In the genomic region with DNA sequence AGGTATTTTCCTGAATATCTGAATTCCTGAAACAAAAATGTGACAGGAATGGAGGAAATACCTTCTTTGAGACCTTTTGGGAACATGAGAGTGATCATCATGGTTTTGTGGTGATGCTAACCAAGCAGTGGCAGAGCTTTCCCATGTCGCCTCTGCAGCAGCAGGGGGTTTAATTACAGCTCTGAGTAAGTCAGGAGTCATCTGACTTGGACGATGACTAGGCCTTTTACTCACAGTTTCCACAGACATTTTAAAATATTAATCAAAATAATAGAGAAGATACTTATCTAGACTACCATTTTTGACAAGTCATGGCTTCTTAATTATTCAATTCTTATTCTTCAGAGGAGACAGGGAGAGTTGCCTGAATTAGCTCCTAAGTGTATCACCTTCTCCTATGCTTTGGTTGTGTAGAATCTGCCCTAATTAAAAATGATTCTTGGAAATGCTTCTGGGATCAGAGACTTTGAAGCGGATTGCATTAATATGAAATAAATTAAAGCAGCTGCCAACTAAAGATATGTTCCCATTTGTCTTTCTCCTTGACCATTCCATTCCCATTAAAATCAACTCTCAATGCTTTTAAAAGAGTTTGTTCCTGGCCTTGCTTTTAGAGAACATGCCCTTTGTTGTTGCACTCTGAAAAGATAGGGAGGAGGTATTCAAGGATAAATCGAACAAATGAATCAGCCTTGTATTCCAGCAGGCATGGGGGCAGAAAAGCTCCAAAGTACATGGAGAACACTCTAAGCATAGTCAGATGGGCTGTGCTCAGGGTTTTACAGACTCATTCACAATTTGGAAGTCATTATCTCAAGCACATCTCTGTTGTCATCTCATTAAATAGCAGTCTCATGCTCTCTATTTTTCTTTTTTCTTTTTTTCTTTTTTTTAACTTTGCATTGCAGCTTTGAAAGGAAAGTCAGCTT, we compare ENCODE assay signal across 2 cellular contexts.
A peak's percentile ranks its signal among the peaks of the same experiment; 100 is the strongest.
TF ChIP-seq lines count a peak whose summit lies in the region.

No MANE protein-coding gene starts in this region.

TF ChIP-seq in HEK293T, 16 proteins besides CTCF, POLR2A, EP300 and RAD21 (continued from another document):
- TF ChIP-seq FOXM1 (IDR thresholded peaks at IDR 0.05; ENCODE audit: borderline replicate concordance) (no peak), L3MBTL2 (conservative IDR thresholded peaks at IDR 0.05) (no peak), SUZ12 (IDR thresholded peaks at IDR 0.05) (no peak), FOXK2 (IDR thresholded peaks at IDR 0.05) (no peak), NFRKB (IDR thresholded peaks at IDR 0.05) (no peak), BHLHE40 (IDR thresholded peaks at IDR 0.05; ENCODE audit: borderline replicate concordance) (no peak), SP1 (IDR thresholded peaks at IDR 0.05) (no peak), ZNF384 (IDR thresholded peaks at IDR 0.05) (no peak), TARDBP (IDR thresholded peaks at IDR 0.05) (no peak)
- TF ChIP-seq, protein P1, sequence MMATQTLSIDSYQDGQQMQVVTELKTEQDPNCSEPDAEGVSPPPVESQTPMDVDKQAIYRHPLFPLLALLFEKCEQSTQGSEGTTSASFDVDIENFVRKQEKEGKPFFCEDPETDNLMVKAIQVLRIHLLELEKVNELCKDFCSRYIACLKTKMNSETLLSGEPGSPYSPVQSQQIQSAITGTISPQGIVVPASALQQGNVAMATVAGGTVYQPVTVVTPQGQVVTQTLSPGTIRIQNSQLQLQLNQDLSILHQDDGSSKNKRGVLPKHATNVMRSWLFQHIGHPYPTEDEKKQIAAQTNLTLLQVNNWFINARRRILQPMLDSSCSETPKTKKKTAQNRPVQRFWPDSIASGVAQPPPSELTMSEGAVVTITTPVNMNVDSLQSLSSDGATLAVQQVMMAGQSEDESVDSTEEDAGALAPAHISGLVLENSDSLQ (IDR thresholded peaks at IDR 0.05) = no peak

TF ChIP-seq in SK-N-SH, 30 proteins besides CTCF, POLR2A, EP300 and RAD21 (continued from another document):
- TF ChIP-seq, protein P2, sequence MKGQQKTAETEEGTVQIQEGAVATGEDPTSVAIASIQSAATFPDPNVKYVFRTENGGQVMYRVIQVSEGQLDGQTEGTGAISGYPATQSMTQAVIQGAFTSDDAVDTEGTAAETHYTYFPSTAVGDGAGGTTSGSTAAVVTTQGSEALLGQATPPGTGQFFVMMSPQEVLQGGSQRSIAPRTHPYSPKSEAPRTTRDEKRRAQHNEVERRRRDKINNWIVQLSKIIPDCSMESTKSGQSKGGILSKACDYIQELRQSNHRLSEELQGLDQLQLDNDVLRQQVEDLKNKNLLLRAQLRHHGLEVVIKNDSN (IDR thresholded peaks at IDR 0.05; ENCODE audit: borderline replicate concordance, low read depth) = peak; percentile 22; the same call in 1 of the 2 replicates
- TF ChIP-seq FOSL2 (IDR thresholded peaks at IDR 0.05; ENCODE audit: borderline replicate concordance, low read depth) (peak; percentile 98), NRF1 (IDR thresholded peaks at IDR 0.05; ENCODE audit: low read depth, low read length) (no peak), USF2 (IDR thresholded peaks at IDR 0.05; ENCODE audit: borderline replicate concordance, low read depth, low read length) (no peak), GATA2 (CRISPR knock-in tag; IDR thresholded peaks at IDR 0.05) (0 out of 2 replicates have a peak, but pooled peaks have one; percentile 8), TEAD4 (IDR thresholded peaks at IDR 0.05; ENCODE audit: borderline replicate concordance, insufficient read depth) (peak; percentile 86), FOXJ3 (CRISPR knock-in tag; IDR thresholded peaks at IDR 0.05) (no peak), RCOR1 (IDR thresholded peaks at IDR 0.05; ENCODE audit: low read length) (no peak), CHD2 (IDR thresholded peaks at IDR 0.05; ENCODE audit: low read length, partially characterized antibody) (no peak), REST (IDR thresholded peaks at IDR 0.05; ENCODE audit: low read depth, low read length) (peak; percentile 36; the same call in 1 of the 2 replicates), SMC3 (IDR thresholded peaks at IDR 0.05; ENCODE audit: low read depth, low read length) (no peak), EZH2phosphoT487 (IDR thresholded peaks at IDR 0.05; ENCODE audit: borderline replicate concordance, low read depth) (no peak), SIN3A (IDR thresholded peaks at IDR 0.05; ENCODE audit: borderline replicate concordance, low read depth, low read length) (0 out of 2 replicates have a peak, but pooled peaks have one; percentile 10), POLR2AphosphoS5 (IDR thresholded peaks at IDR 0.05; ENCODE audit: low read depth, low read length) (peak; percentile 74), FOXM1 (IDR thresholded peaks at IDR 0.05; ENCODE audit: low read depth) (peak; percentile 81; the same call in 1 of the 2 replicates), MAX (IDR thresholded peaks at IDR 0.05; ENCODE audit: low read depth) (peak; percentile 21; the same call in 1 of the 2 replicates), TCF12 (IDR thresholded peaks at IDR 0.05) (peak; percentile 95), IRF3 (IDR thresholded peaks at IDR 0.05; ENCODE audit: low read depth, low read length) (no peak), TAF1 (IDR thresholded peaks at IDR 0.05; ENCODE audit: borderline replicate concordance, low read depth, low read length) (no peak), YY1 (IDR thresholded peaks at IDR 0.05; ENCODE audit: low read depth) (peak; percentile 57; the same call in 1 of the 2 replicates), GABPA (IDR thresholded peaks at IDR 0.05; ENCODE audit: low read depth) (peak; percentile 17; the same call in 1 of the 2 replicates), MXI1 (IDR thresholded peaks at IDR 0.05; ENCODE audit: low read depth, low read length) (no peak), JUND (IDR thresholded peaks at IDR 0.05) (peak; percentile 98), ZBTB33 (IDR thresholded peaks at IDR 0.05; ENCODE audit: borderline replicate concordance, low read depth) (no peak), NFIC (IDR thresholded peaks at IDR 0.05; ENCODE audit: borderline replicate concordance) (peak; percentile 84), ELF1 (IDR thresholded peaks at IDR 0.05) (no peak), MEF2A (IDR thresholded peaks at IDR 0.05; ENCODE audit: borderline replicate concordance, low read depth) (no peak)
- TF ChIP-seq, protein P3, sequence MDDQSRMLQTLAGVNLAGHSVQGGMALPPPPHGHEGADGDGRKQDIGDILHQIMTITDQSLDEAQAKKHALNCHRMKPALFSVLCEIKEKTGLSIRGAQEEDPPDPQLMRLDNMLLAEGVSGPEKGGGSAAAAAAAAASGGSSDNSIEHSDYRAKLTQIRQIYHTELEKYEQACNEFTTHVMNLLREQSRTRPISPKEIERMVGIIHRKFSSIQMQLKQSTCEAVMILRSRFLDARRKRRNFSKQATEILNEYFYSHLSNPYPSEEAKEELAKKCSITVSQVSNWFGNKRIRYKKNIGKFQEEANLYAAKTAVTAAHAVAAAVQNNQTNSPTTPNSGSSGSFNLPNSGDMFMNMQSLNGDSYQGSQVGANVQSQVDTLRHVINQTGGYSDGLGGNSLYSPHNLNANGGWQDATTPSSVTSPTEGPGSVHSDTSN (IDR thresholded peaks at IDR 0.05) = peak; percentile 85
